ENCODE assay signal across 9 cellular contexts in the genomic region with DNA sequence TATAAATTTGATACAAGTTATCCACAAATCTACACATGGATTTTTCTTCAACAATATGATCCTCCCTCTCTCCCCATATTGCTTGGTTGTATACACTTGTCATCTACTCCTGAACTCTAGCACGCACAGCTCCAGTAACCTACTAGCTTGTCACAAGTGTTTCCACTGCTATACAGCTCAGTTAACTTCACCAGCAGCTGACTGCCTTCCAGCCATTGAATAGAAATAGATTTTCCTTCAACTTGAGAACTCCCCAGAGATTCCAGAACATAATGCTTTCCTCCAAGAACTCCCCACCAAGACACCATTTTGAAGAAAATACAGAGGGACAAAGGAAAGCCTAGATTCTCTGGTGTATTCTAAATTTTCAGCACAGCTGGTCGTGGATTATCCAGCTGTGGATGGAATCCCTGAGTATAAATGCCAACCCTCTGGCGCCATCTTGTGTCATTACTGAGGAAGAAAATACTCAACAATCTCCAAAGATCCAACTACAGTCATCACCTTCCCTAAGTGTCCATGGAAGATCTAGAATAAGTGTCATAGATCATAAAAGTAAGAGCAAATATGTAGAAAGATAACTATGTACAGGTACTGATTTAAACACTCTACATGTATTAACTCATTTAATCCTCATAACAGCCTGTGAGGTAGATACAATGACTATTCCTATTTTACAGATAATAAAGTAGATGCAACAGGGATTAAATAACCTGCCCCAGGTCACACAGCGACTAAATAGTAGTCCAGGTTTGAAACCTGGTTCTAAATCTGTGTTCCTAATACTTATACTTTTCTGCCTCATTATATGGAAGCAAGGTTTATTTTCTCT.
DNase-seq lines count a peak whose midpoint lies in the region; ATAC-seq and TF ChIP-seq lines count a peak whose summit lies in the region.
"Had no signal": no experiment of that assay in that cellular context is flagged by ENCODE, and none has a peak within 500 bp of the region (broad histone marks: within the 10 kb centered on the region; RNA-seq: fewer than 3 reads in every experiment).

No MANE protein-coding gene starts in this region.

- WGBS in neuronal stem cell (ENCODE audit: extremely low coverage in 2 of 2, insufficient read length in 2 of 2, insufficient replicate concordance in 1 of 2), 2 donors = no CpG with 5 or more reads among the region's 4 CpGs

- H2AK5ac ChIP-seq in neuronal stem cell (ENCODE audit: low read depth, low read length) = no peak overlapping the region

- no peak for ATAC-seq in GM21390 (IDR thresholded peaks at IDR 0.05; ENCODE audit: unreplicated experiment)
- ATAC-seq in GM21515 (IDR thresholded peaks at IDR 0.05; ENCODE audit: unreplicated experiment) = no peak

- H3K18ac ChIP-seq in neuronal stem cell (ENCODE audit: low read length) = no peak overlapping the region

- TF ChIP-seq CTCF in MM.1S (IDR thresholded peaks at IDR 0.05; ENCODE audit: low read length) (peak; percentile 77), fibroblast of the aortic adventitia (IDR thresholded peaks at IDR 0.05; ENCODE audit: insufficient read depth, low read length) (peak; percentile 64)

- no peak overlapping the region for H4K8ac ChIP-seq in neuronal stem cell (ENCODE audit: low read depth, low read length)

- no peaks in the 10 kb centered on the region for H3K9me3 ChIP-seq in MM.1S (replicated peaks; ENCODE audit: insufficient read depth, low read length)
- H3K9me3 ChIP-seq in neuronal stem cell (replicated peaks in 1 of 2; ENCODE audit: control insufficient read depth in 2 of 2, insufficient read depth in 1 of 2, low read depth in 1 of 2, low read length in 2 of 2) = no peaks in the 10 kb centered on the region

- H3K79me1 ChIP-seq in neuronal stem cell (ENCODE audit: low read depth, low read length) = no peaks in the 10 kb centered on the region

- H3K23ac ChIP-seq in neuronal stem cell (ENCODE audit: low read depth, low read length, poor library complexity) = no peak overlapping the region

- H2BK15ac ChIP-seq in neuronal stem cell (ENCODE audit: low read length) = no peak overlapping the region

- H3K4me1 ChIP-seq in MM.1S (ENCODE audit: low read length) = no peaks in the 10 kb centered on the region
- peaks cover 2 to 3% of the 10 kb centered on the region in 2 donors for H3K4me1 ChIP-seq in neuronal stem cell (ENCODE audit: control insufficient read depth in 2 of 2, insufficient read depth in 1 of 2, low read depth in 1 of 2, low read length in 2 of 2)

- H3K4ac ChIP-seq in neuronal stem cell (ENCODE audit: low read length) = no peak overlapping the region

- H3K27ac ChIP-seq in MM.1S (ENCODE audit: low read length) (no peak overlapping the region), neuronal stem cell (replicated peaks; ENCODE audit: low read length) (no peak overlapping the region)

- no peaks in the 10 kb centered on the region for H3K79me2 ChIP-seq in MM.1S (ENCODE audit: low read length)

- H3K4me2 ChIP-seq in MM.1S (ENCODE audit: low read depth, low read length) (no peak overlapping the region), neuronal stem cell (ENCODE audit: insufficient read depth, low read length, poor library complexity, severe bottlenecking) (no peak overlapping the region)

- H3K27me3 ChIP-seq in MM.1S (replicated peaks; ENCODE audit: insufficient read depth, low read length) (no peaks in the 10 kb centered on the region), neuronal stem cell (ENCODE audit: control insufficient read depth in 3 of 3, insufficient read depth in 3 of 3, low read depth in 1 of 3, low read length in 3 of 3) (no peaks in the 10 kb centered on the region)

- H2BK12ac ChIP-seq in neuronal stem cell (ENCODE audit: low read length) = no peak overlapping the region

- H4K91ac ChIP-seq in neuronal stem cell (ENCODE audit: low read depth, low read length, poor library complexity) = no peak overlapping the region

- H3K14ac ChIP-seq in neuronal stem cell (ENCODE audit: low read length) = no peak overlapping the region

- no peak overlapping the region for H2BK5ac ChIP-seq in neuronal stem cell (ENCODE audit: low read length)

- H2BK120ac ChIP-seq in neuronal stem cell (ENCODE audit: low read depth, low read length) = no peak overlapping the region

- peak; percentile 25 for DNase-seq in activated CD4-positive, alpha-beta T cell treated with anti-CD3 and anti-CD28 coated beads for 48 hours
- no peak for DNase-seq in activated CD4-positive, alpha-beta T cell treated with anti-CD3 and anti-CD28 coated beads, Interleukin-2, amount 50 U/mL, for 4 hours
- peak; percentile 47 for DNase-seq in MM.1S
- peak; percentile 55 for DNase-seq in SW480 (ENCODE audit: low spot score)
- DNase-seq in fibroblast of the aortic adventitia (ENCODE audit: low read depth) = peak; percentile 73
- peak; percentile 67 for DNase-seq in neuronal stem cell (ENCODE audit: low spot score)
- DNase-seq: activated naive CD8-positive, alpha-beta T cell treated with anti-CD3 and anti-CD28 coated beads, Interleukin-2, amount 10 ng/mL, durations not matched to agents 7 days and 5 days had no signal

- H3K4me3 ChIP-seq in MM.1S (ENCODE audit: low read length) (no peak overlapping the region), fibroblast of the aortic adventitia (ENCODE audit: low read depth, low read length) (no peak overlapping the region), neuronal stem cell (ENCODE audit: low read length in 2 of 2) (no peak overlapping the region)

- H3K9me2 ChIP-seq in MM.1S (replicated peaks; ENCODE audit: insufficient read depth, low read length) = no peaks in the 10 kb centered on the region

- H3K36me3 ChIP-seq in MM.1S (replicated peaks; ENCODE audit: insufficient read depth, low read length) = no peaks in the 10 kb centered on the region
- H3K36me3 ChIP-seq in neuronal stem cell (replicated peaks in 1 of 2; ENCODE audit: control insufficient read depth in 2 of 2, insufficient read depth in 2 of 2, low read length in 2 of 2) = peaks cover 1 to 11% of the 10 kb centered on the region in 2 donors

- H4K20me1 ChIP-seq in MM.1S (ENCODE audit: insufficient read depth, low read length) = no peaks in the 10 kb centered on the region

- H3K9ac ChIP-seq in MM.1S (ENCODE audit: low read length) = no peak overlapping the region
- H3K9ac ChIP-seq in neuronal stem cell (ENCODE audit: low read depth, low read length, poor library complexity) = no peak overlapping the region

- H2AFZ ChIP-seq in MM.1S (ENCODE audit: low read length) (no peak overlapping the region), neuronal stem cell (ENCODE audit: low read length) (no peak overlapping the region)

- H3F3A ChIP-seq in MM.1S (ENCODE audit: insufficient read depth, low read length) = no peaks in the 10 kb centered on the region

Comparison
In these comparisons a context has a peak if more than half of its experiments do, and no peak if none do; other contexts are left out.
1. DNase-seq: peak in activated CD4-positive, alpha-beta T cell treated with anti-CD3 and anti-CD28 coated beads for 48 hours (single experiment), MM.1S (single experiment), SW480 (single experiment), fibroblast of the aortic adventitia (single experiment) and neuronal stem cell (single experiment); none in activated CD4-positive, alpha-beta T cell treated with anti-CD3 and anti-CD28 coated beads, Interleukin-2, amount 50 U/mL, for 4 hours (0 of 2).